ENCODE assay signal across 17 cellular contexts in the genomic region with DNA sequence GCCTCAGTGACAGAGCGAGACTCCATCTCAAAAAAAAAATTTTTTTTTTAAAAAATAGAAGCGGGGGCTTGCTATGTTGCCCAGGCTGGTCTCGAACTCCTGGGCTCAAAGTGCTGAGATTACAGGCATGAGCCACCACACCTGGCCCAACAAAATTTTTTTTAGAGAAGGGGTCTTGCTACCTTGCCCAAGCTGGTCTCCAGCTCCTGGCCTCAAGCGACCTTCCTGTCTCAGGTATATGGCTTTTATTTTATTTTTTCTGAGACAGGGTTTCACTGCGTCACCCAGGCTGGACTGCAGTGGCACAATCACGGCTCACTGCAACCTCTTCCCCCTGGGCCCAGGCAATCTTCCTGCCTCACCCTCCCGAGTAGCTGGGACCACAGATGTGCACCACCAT. TPM values are rescaled to one million over a fixed set of nuclear protein-coding genes. Genes with fewer than 3 reads are reported as not detected.
A peak's percentile ranks its signal among the peaks of the same experiment; 100 is the strongest.
DNase-seq lines count a peak whose midpoint lies in the region; ATAC-seq, FAIRE-seq and TF ChIP-seq lines count a peak whose summit lies in the region.
"Had no signal": no experiment of that assay in that cellular context is flagged by ENCODE, and none has a peak within 500 bp of the region (broad histone marks: within the 10 kb centered on the region; RNA-seq: fewer than 3 reads in every experiment).

No MANE protein-coding gene starts in this region.

- H3K9ac ChIP-seq in kidney (ENCODE audit: low read length in 2 of 2), result no peak overlapping the region

- H3K27me3 ChIP-seq in sigmoid colon, result no peaks in the 10 kb centered on the region

- intact Hi-C loops in kidney (cut with DNase I), result no loop called here
- intact Hi-C loops in sigmoid colon (cut with DNase I), result no loop called here

- no peaks in the 10 kb centered on the region for H3K9me3 ChIP-seq in kidney (ENCODE audit: control insufficient read depth in 1 of 2, low read length in 2 of 2)
- H3K9me3 ChIP-seq in sigmoid colon, result no peaks in the 10 kb centered on the region
- H3K9me3 ChIP-seq: mucosa of descending colon had no signal

- DNase-seq in T-helper 2 cell treated with Interferon-gamma antibody and Interleukin-4, amounts not matched to agents 5 μg/mL and 100 μg/mL, for 36 hours (ENCODE audit: low spot score), result no peak
- DNase-seq in T-helper 2 cell, result no peak
- no peak for DNase-seq in T-cell
- no peak for DNase-seq in kidney
- no peak for DNase-seq in sigmoid colon
- no peak for DNase-seq in ureter (ENCODE audit: low spot score)
- DNase-seq in NCI-H2171 (lab: John Stamatoyannopoulos, UW), result no peak
- no peak for DNase-seq in NCI-H82 (lab: John Stamatoyannopoulos, UW)
- DNase-seq: 8988T; activated CD4-positive, alpha-beta T cell treated with anti-CD3 and anti-CD28 coated beads for 36 hours; activated effector memory CD4-positive, alpha-beta T cell treated with anti-CD3 and anti-CD28 coated beads, Interleukin-2, amount 50 U/mL, for 16 hours; glutamatergic neuron; HCEC 1CT; Kasumi-1; stimulated activated CD4-positive, alpha-beta T cell treated with anti-CD3 and anti-CD28 coated beads, Interleukin-4, amount 100 ng/mL, for 1 hour had no signal

- H3K27ac Mint-ChIP-seq in T-helper 2 cell treated with Interferon-gamma antibody and Interleukin-4, amounts not matched to agents 5 μg/mL and 100 μg/mL, for 36 hours, result no peak overlapping the region
- H3K27ac Mint-ChIP-seq in T-cell, result no peak overlapping the region

- H3K4me1 ChIP-seq in kidney (ENCODE audit: control insufficient read depth in 1 of 2, insufficient read depth in 1 of 2, low read depth in 1 of 2, low read length in 2 of 2) (peaks cover 21 to 23% of the 10 kb centered on the region in 2 donors), sigmoid colon (peaks cover 0 to 29% (median 15%) of the 10 kb centered on the region in 4 donors)

- H3K27me3 Mint-ChIP-seq in T-helper 2 cell treated with Interferon-gamma antibody and Interleukin-4, amounts not matched to agents 5 μg/mL and 100 μg/mL, for 36 hours (ENCODE audit: low read depth), result no peaks in the 10 kb centered on the region
- no peaks in the 10 kb centered on the region for H3K27me3 Mint-ChIP-seq in T-cell
- H3K27me3 Mint-ChIP-seq: activated CD4-positive, alpha-beta T cell treated with anti-CD3 and anti-CD28 coated beads for 36 hours had no signal

- CTCF ChIA-PET in T-cell (lab: Charles Lee), result interaction anchor here in 1 of 2 donors (0.5 kb wide), 1 partner anchor 63 kb away, joined by 5 read pairs; no protein-coding TSS in a partner anchor

- peak overlapping the region; percentile 43 for H3K4me3 Mint-ChIP-seq in T-helper 2 cell treated with Interferon-gamma antibody and Interleukin-4, amounts not matched to agents 5 μg/mL and 100 μg/mL, for 36 hours
- H3K4me3 Mint-ChIP-seq in T-cell, result peak overlapping the region in 2 of 3 donors; percentile 31 to 56

- peak overlapping the region; percentile 61 to 62 for H3K27ac ChIP-seq in kidney (ENCODE audit: low read depth in 2 of 2, low read length in 2 of 2)
- peak overlapping the region in 3 of 4 donors; percentile 33 to 94 (median 90) for H3K27ac ChIP-seq in sigmoid colon

- no peak for FAIRE-seq in kidney (lab: Jason Lieb, UNC)
- FAIRE-seq: G401.6 had no signal

- peaks cover 3% of the 10 kb centered on the region for H3K36me3 Mint-ChIP-seq in T-helper 2 cell treated with Interferon-gamma antibody and Interleukin-4, amounts not matched to agents 5 μg/mL and 100 μg/mL, for 36 hours (ENCODE audit: low read depth)
- H3K36me3 Mint-ChIP-seq in T-cell, result no peaks in the 10 kb centered on the region

- peaks cover 5% of the 10 kb centered on the region for H3K4me1 Mint-ChIP-seq in T-helper 2 cell treated with Interferon-gamma antibody and Interleukin-4, amounts not matched to agents 5 μg/mL and 100 μg/mL, for 36 hours (ENCODE audit: low read depth)
- H3K4me1 Mint-ChIP-seq in T-cell, result peaks cover 5 to 18% (median 12%) of the 10 kb centered on the region in 3 donors

- H3K4me3 ChIP-seq in kidney (ENCODE audit: low read length in 2 of 2) (no peak overlapping the region), sigmoid colon (no peak overlapping the region)
- H3K4me3 ChIP-seq: mucosa of descending colon had no signal

- no peak for ATAC-seq in T-cell (replicated peaks in 1 of 4)
- ATAC-seq: activated CD4-positive, alpha-beta T cell treated with anti-CD3 and anti-CD28 coated beads for 36 hours; mucosa of descending colon had no signal

- H3K36me3 ChIP-seq in kidney (ENCODE audit: control insufficient read depth in 1 of 2, insufficient read depth in 2 of 2, low read length in 2 of 2) (peaks cover 5 to 6% of the 10 kb centered on the region in 2 donors), sigmoid colon (peaks cover 0 to 19% (median 6%) of the 10 kb centered on the region in 4 donors)

- POLR2A ChIA-PET in T-cell (lab: Charles Lee), result interaction anchor here in 1 of 2 donors (0.7 kb wide), 1 partner anchor 460 kb away, joined by 10 read pairs; no protein-coding TSS in a partner anchor

- TF ChIP-seq POLR2A in sigmoid colon (IDR thresholded peaks at IDR 0.05), result no peak

- H3K9me3 Mint-ChIP-seq in T-helper 2 cell treated with Interferon-gamma antibody and Interleukin-4, amounts not matched to agents 5 μg/mL and 100 μg/mL, for 36 hours, result no peaks in the 10 kb centered on the region
- H3K9me3 Mint-ChIP-seq in T-cell, result no peaks in the 10 kb centered on the region

- no peak for TF ChIP-seq EP300 in sigmoid colon (IDR thresholded peaks at IDR 0.05)

- whole genome bisulfite sequencing in sigmoid colon, 2 donors, result 88 to 92% methylated on average over 7 of the region's 7 CpGs

- TF ChIP-seq CTCF in kidney (IDR thresholded peaks at IDR 0.05; ENCODE audit: borderline replicate concordance, extremely low read depth, insufficient read depth) (no peak), sigmoid colon (IDR thresholded peaks at IDR 0.05) (no peak)

RNA-seq across cellular contexts. Expression of a gene that starts 1.6 kb away (rescaled TPM):
- total RNA-seq in T-cell (10 to 100 TPM; 14.5 to 24.3 (median 18.8) TPM), kidney (95.7 TPM), sigmoid colon (10 to 100 TPM in 2 of 4 donors, 1 to 10 TPM in 2; 5.4 to 13.0 (median 9.2) TPM), ureter (47.7 TPM)
- polyA plus RNA-seq in kidney (ENCODE audit: insufficient read depth, low read depth, low replicate concordance) (55.3 TPM), sigmoid colon (10 to 100 TPM; 79.3 to 91.3 (median 81.7) TPM)

RNA-seq across cellular contexts. Expression of a gene that starts 20.7 kb away (rescaled TPM):
- total RNA-seq in T-cell, result 10 to 100 TPM in 4 of 5 donors, 1 to 10 TPM in 1; 7.7 to 18.1 (median 13.0) TPM
- total RNA-seq in kidney, result 7.4 TPM
- polyA plus RNA-seq in kidney (ENCODE audit: insufficient read depth, low read depth, low replicate concordance), result 2.2 TPM
- 10 to 100 TPM; 16.1 to 24.6 (median 19.8) TPM for total RNA-seq in sigmoid colon
- polyA plus RNA-seq in sigmoid colon, result 1 to 10 TPM; 1.8 to 5.7 (median 2.4) TPM
- 8.4 TPM for total RNA-seq in ureter

RNA-seq across cellular contexts. Expression of a gene that starts 29.9 kb away (rescaled TPM):
- total RNA-seq in T-cell (under 1 TPM in 2 of 5 donors, not detected in 3; 0.26 to 0.50 TPM), kidney (180 TPM), sigmoid colon (1 to 10 TPM in 1 of 4 donors, under 1 TPM in 1, not detected in 2; 0.71 to 1.1 TPM), ureter (6.8 TPM)
- polyA plus RNA-seq in kidney (ENCODE audit: insufficient read depth, low read depth, low replicate concordance) (76.5 TPM), sigmoid colon (100 to 1,000 TPM; 174 to 705 (median 231) TPM)
- total RNA-seq: activated CD4-positive, alpha-beta T cell treated with anti-CD3 and anti-CD28 coated beads for 36 hours had no signal

RNA-seq across cellular contexts. Expression of a gene that starts 56.8 kb away (rescaled TPM):
- 10 to 100 TPM; 66.9 to 90.0 (median 71.2) TPM for total RNA-seq in T-cell
- total RNA-seq in kidney, result 61.0 TPM
- 92.7 TPM for polyA plus RNA-seq in kidney (ENCODE audit: insufficient read depth, low read depth, low replicate concordance)
- 10 to 100 TPM; 36.8 to 42.4 (median 39.0) TPM for total RNA-seq in sigmoid colon
- polyA plus RNA-seq in sigmoid colon, result 10 to 100 TPM; 34.2 to 86.8 (median 36.0) TPM
- total RNA-seq in ureter, result 69.6 TPM

RNA-seq across cellular contexts. Expression of a gene that starts 57.0 kb away (rescaled TPM):
- total RNA-seq in T-cell, result 10 to 100 TPM in 4 of 5 donors, 1 to 10 TPM in 1; 9.1 to 16.4 (median 14.7) TPM
- total RNA-seq in kidney, result 15.0 TPM
- polyA plus RNA-seq in kidney (ENCODE audit: insufficient read depth, low read depth, low replicate concordance), result 28.6 TPM
- total RNA-seq in sigmoid colon, result 1 to 10 TPM; 3.3 to 7.6 (median 5.8) TPM
- 1 to 10 TPM; 5.1 to 9.4 (median 6.6) TPM for polyA plus RNA-seq in sigmoid colon
- total RNA-seq in ureter, result 16.5 TPM

Comparison
In these comparisons a context has a peak if more than half of its experiments do, and no peak if none do; other contexts are left out.
1. RNA of a gene that starts 29.9 kb away (total RNA-seq): 180 TPM in kidney (single experiment); 6.8 TPM in ureter (single experiment), 0.71 to 1.1 TPM in sigmoid colon and 0.26 to 0.50 TPM in T-cell; every median in the first group is over 10 times any median in the second.